15 cellular contexts compared by ENCODE assay signal in the genomic region with DNA sequence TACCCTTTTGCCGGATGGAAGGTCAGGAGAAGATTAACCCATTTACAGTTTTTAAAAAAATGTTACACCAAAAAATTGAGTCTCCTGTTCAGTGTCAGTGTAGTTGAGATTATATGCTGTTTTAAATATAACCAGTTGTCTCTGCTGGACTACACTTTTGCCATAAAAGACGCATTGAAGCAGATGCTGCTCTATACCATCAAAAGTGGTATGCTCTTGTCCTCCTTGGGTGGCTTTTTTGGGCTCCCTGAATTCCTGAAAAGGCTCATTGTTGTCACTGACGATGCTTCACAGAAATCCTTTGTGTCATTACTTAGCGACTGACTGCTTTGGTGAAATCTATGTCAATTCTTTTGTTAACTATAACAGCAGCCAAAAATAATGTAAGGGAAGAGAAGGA.
DNase-seq lines count a peak whose midpoint lies in the region; ATAC-seq and TF ChIP-seq lines count a peak whose summit lies in the region.
"Had no signal": no experiment of that assay in that cellular context is flagged by ENCODE, and none has a peak within 500 bp of the region (broad histone marks: within the 10 kb centered on the region; RNA-seq: fewer than 3 reads in every experiment).

No MANE protein-coding gene starts in this region.

- no peak overlapping the region for H3K9ac ChIP-seq in NT2/D1 (ENCODE audit: insufficient read length, low read depth)
- H3K9ac ChIP-seq: BLaER1 treated with 17β-estradiol and CSF1 and Interleukin-3, amounts not matched to agents 10 nM and 100 nM; SK-N-SH had no signal

- no peak overlapping the region for H2AFZ ChIP-seq in GM23338

- no peaks in the 10 kb centered on the region for H3K9me3 Mint-ChIP-seq in GM23338

- no peaks in the 10 kb centered on the region for H3F3A ChIP-seq in GM23338 (replicated peaks; ENCODE audit: low read depth)

- no peaks in the 10 kb centered on the region for H3K27me3 Mint-ChIP-seq in GM23338 (ENCODE audit: insufficient read depth, low read depth, poor library complexity)
- H3K27me3 Mint-ChIP-seq: CD4-positive, alpha-beta memory T cell had no signal

- H3K36me3 ChIP-seq in GM23338 (ENCODE audit: insufficient read depth) (no peaks in the 10 kb centered on the region), NT2/D1 (ENCODE audit: insufficient read depth, insufficient read length, low read length) (no peaks in the 10 kb centered on the region)

- H3K27ac ChIP-seq in GM23338 (ENCODE audit: low read depth), result no peak overlapping the region
- H3K27ac ChIP-seq: BLaER1 treated with 17β-estradiol and CSF1 and Interleukin-3, amounts not matched to agents 10 nM and 100 nM had no signal

- no peaks in the 10 kb centered on the region for H3K79me2 ChIP-seq in GM23338 (replicated peaks; ENCODE audit: insufficient read depth)

- H3K36me3 Mint-ChIP-seq in GM23338 (ENCODE audit: low read depth), result no peaks in the 10 kb centered on the region

- H3K4me1 ChIP-seq in GM23338 (ENCODE audit: insufficient read depth) (peaks cover 16% of the 10 kb centered on the region), NT2/D1 (ENCODE audit: insufficient read depth, insufficient read length) (no peaks in the 10 kb centered on the region)

- no peaks in the 10 kb centered on the region for H4K20me1 ChIP-seq in GM23338 (replicated peaks; ENCODE audit: insufficient read depth)
- H4K20me1 ChIP-seq: BLaER1 treated with 17β-estradiol and CSF1 and Interleukin-3, amounts not matched to agents 10 nM and 100 nM had no signal

- no peak for TF ChIP-seq CTCF in GM23338 (conservative IDR thresholded peaks at IDR 0.05; ENCODE audit: low read depth in 2 of 2)

- H3K4me2 ChIP-seq in GM23338, result no peak overlapping the region
- H3K4me2 ChIP-seq: SK-N-SH had no signal

- no peaks in the 10 kb centered on the region for H3K27me3 ChIP-seq in GM23338 (ENCODE audit: insufficient read depth)
- no peaks in the 10 kb centered on the region for H3K27me3 ChIP-seq in NT2/D1 (ENCODE audit: insufficient read depth, insufficient read length)
- H3K27me3 ChIP-seq: BLaER1 treated with 17β-estradiol and CSF1 and Interleukin-3, amounts not matched to agents 10 nM and 100 nM had no signal

- H3K4me3 ChIP-seq in GM23338 (no peak overlapping the region), NT2/D1 (ENCODE audit: insufficient read length, low read depth) (no peak overlapping the region)
- H3K4me3 ChIP-seq: BLaER1 treated with 17β-estradiol and CSF1 and Interleukin-3, amounts not matched to agents 10 nM and 100 nM had no signal

- DNase-seq in GM23338 (ENCODE audit: low spot score) (peak; percentile 39), NT2/D1 (ENCODE audit: low read depth, low spot score) (peak; percentile 27), foreskin melanocyte (peak; percentile 39), pons (ENCODE audit: low spot score) (peak; percentile 91), GF-D8 (lab: John Stamatoyannopoulos, UW) (no peak), RPMI8226 (no peak)
- DNase-seq: CD4-positive, alpha-beta memory T cell; KBM-7; NCI-H1092; NCI-H1436 treated with DMSO at 0.1 percent for 48 hours; NCI-H2171 treated with DMSO at 0.1 percent for 48 hours; SK-N-SH had no signal

- H3K4me3 Mint-ChIP-seq in GM23338, result no peak overlapping the region
- H3K4me3 Mint-ChIP-seq: CD4-positive, alpha-beta memory T cell had no signal

- no peaks in the 10 kb centered on the region for H3K9me2 ChIP-seq in GM23338 (ENCODE audit: insufficient read depth)
- H3K9me2 ChIP-seq: SK-N-SH had no signal

- peaks cover 18% of the 10 kb centered on the region for H3K4me1 Mint-ChIP-seq in GM23338
- H3K4me1 Mint-ChIP-seq: CD4-positive, alpha-beta memory T cell had no signal

- peaks cover 3% of the 10 kb centered on the region; the same call in 1 of the 2 replicates for H3K9me3 ChIP-seq in NT2/D1 (ENCODE audit: insufficient read depth, low read length)
- H3K9me3 ChIP-seq: SK-N-SH had no signal

- H3K27ac Mint-ChIP-seq in GM23338, result no peak overlapping the region
- H3K27ac Mint-ChIP-seq: CD4-positive, alpha-beta memory T cell had no signal

- 0 out of 3 replicates have a peak, but pooled peaks have one; percentile 32 for ATAC-seq in GM23338
- no peak for ATAC-seq in GM18907 (IDR thresholded peaks at IDR 0.05; ENCODE audit: unreplicated experiment)
- ATAC-seq in GM21576 (IDR thresholded peaks at IDR 0.05; ENCODE audit: unreplicated experiment), result no peak

TF ChIP-seq in GM23338, 12 proteins besides CTCF, POLR2A, EP300 and RAD21:
- TF ChIP-seq ZNF331 (CRISPR knock-in tag; IDR thresholded peaks at IDR 0.05; ENCODE audit: low read depth) (no peak), EZH2 (IDR thresholded peaks at IDR 0.05; ENCODE audit: low read depth, unreplicated experiment) (no peak), CREB1 (CRISPR knock-in tag; IDR thresholded peaks at IDR 0.05; ENCODE audit: low read depth) (no peak), EZH2phosphoT487 (IDR thresholded peaks at IDR 0.05; ENCODE audit: unreplicated experiment) (no peak), JUNB (IDR thresholded peaks at IDR 0.05; ENCODE audit: unreplicated experiment) (no peak)
- TF ChIP-seq, protein P1, sequence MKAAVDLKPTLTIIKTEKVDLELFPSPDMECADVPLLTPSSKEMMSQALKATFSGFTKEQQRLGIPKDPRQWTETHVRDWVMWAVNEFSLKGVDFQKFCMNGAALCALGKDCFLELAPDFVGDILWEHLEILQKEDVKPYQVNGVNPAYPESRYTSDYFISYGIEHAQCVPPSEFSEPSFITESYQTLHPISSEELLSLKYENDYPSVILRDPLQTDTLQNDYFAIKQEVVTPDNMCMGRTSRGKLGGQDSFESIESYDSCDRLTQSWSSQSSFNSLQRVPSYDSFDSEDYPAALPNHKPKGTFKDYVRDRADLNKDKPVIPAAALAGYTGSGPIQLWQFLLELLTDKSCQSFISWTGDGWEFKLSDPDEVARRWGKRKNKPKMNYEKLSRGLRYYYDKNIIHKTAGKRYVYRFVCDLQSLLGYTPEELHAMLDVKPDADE (IDR thresholded peaks at IDR 0.05), result no peak
- TF ChIP-seq, protein P2, sequence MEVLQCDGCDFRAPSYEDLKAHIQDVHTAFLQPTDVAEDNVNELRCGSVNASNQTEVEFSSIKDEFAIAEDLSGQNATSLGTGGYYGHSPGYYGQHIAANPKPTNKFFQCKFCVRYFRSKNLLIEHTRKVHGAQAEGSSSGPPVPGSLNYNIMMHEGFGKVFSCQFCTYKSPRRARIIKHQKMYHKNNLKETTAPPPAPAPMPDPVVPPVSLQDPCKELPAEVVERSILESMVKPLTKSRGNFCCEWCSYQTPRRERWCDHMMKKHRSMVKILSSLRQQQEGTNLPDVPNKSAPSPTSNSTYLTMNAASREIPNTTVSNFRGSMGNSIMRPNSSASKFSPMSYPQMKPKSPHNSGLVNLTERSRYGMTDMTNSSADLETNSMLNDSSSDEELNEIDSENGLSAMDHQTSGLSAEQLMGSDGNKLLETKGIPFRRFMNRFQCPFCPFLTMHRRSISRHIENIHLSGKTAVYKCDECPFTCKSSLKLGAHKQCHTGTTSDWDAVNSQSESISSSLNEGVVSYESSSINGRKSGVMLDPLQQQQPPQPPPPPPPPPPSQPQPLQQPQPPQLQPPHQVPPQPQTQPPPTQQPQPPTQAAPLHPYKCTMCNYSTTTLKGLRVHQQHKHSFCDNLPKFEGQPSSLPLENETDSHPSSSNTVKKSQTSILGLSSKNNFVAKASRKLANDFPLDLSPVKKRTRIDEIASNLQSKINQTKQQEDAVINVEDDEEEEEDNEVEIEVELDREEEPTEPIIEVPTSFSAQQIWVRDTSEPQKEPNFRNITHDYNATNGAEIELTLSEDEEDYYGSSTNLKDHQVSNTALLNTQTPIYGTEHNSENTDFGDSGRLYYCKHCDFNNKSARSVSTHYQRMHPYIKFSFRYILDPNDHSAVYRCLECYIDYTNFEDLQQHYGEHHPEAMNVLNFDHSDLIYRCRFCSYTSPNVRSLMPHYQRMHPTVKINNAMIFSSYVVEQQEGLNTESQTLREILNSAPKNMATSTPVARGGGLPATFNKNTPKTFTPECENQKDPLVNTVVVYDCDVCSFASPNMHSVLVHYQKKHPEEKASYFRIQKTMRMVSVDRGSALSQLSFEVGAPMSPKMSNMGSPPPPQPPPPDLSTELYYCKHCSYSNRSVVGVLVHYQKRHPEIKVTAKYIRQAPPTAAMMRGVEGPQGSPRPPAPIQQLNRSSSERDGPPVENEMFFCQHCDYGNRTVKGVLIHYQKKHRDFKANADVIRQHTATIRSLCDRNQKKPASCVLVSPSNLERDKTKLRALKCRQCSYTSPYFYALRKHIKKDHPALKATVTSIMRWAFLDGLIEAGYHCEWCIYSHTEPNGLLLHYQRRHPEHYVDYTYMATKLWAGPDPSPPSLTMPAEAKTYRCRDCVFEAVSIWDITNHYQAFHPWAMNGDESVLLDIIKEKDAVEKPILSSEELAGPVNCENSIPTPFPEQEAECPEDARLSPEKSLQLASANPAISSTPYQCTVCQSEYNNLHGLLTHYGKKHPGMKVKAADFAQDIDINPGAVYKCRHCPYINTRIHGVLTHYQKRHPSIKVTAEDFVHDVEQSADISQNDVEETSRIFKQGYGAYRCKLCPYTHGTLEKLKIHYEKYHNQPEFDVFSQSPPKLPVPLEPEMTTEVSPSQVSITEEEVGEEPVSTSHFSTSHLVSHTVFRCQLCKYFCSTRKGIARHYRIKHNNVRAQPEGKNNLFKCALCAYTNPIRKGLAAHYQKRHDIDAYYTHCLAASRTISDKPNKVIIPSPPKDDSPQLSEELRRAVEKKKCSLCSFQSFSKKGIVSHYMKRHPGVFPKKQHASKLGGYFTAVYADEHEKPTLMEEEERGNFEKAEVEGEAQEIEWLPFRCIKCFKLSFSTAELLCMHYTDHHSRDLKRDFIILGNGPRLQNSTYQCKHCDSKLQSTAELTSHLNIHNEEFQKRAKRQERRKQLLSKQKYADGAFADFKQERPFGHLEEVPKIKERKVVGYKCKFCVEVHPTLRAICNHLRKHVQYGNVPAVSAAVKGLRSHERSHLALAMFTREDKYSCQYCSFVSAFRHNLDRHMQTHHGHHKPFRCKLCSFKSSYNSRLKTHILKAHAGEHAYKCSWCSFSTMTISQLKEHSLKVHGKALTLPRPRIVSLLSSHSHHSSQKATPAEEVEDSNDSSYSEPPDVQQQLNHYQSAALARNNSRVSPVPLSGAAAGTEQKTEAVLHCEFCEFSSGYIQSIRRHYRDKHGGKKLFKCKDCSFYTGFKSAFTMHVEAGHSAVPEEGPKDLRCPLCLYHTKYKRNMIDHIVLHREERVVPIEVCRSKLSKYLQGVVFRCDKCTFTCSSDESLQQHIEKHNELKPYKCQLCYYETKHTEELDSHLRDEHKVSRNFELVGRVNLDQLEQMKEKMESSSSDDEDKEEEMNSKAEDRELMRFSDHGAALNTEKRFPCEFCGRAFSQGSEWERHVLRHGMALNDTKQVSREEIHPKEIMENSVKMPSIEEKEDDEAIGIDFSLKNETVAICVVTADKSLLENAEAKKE (CRISPR knock-in tag; IDR thresholded peaks at IDR 0.05), result no peak

Comparison
In these comparisons a context has a peak if more than half of its experiments do, and no peak if none do; other contexts are left out.
1. DNase-seq: peak in GM23338 (single experiment), NT2/D1 (single experiment), foreskin melanocyte (single experiment) and pons (single experiment); none in GF-D8 (single experiment) and RPMI8226 (single experiment).